In genomic region chr7:90749774-90750173, GRCh38 we compare ENCODE assay signal across 8 cellular contexts.
DNase-seq lines count a peak whose midpoint lies in the region; ATAC-seq lines count a peak whose summit lies in the region.

No MANE protein-coding gene starts in this region.

- H3K9me3 Mint-ChIP-seq in memory B cell, result peaks cover 3% of the 10 kb centered on the region
- H3K9me3 Mint-ChIP-seq in activated CD4-positive, alpha-beta T cell treated with anti-CD3 and anti-CD28 coated beads, Interleukin-2, amount 10 ng/mL, durations not matched to agents 24 days and 14 days, result no peaks in the 10 kb centered on the region
- peaks cover 0 to 3% of the 10 kb centered on the region in 2 donors for H3K9me3 Mint-ChIP-seq in stimulated activated naive CD8-positive, alpha-beta T cell treated with anti-CD3 and anti-CD28 coated beads, Interleukin-15, amount 100 ng/mL, for 72 hours

- DNase-seq in RPMI8226, result peak; percentile 45
- DNase-seq in memory B cell (ENCODE audit: low spot score in 2 of 2), result no peak
- DNase-seq in activated CD4-positive, alpha-beta T cell treated with anti-CD3 and anti-CD28 coated beads, Interleukin-2, amount 50 U/mL, for 4 hours, result no peak
- no peak for DNase-seq in COLO668 (lab: John Stamatoyannopoulos, UW; ENCODE audit: unreplicated experiment)
- no peak for DNase-seq in activated CD4-positive, alpha-beta T cell treated with anti-CD3 and anti-CD28 coated beads, Interleukin-2, amount 10 ng/mL, durations not matched to agents 24 days and 14 days
- no peak for DNase-seq in stimulated activated naive CD8-positive, alpha-beta T cell treated with anti-CD3 and anti-CD28 coated beads, Interleukin-15, amount 100 ng/mL, for 72 hours

- intact Hi-C loops in activated CD4-positive, alpha-beta T cell treated with anti-CD3 and anti-CD28 coated beads, Interleukin-2, amount 10 ng/mL, durations not matched to agents 24 days and 14 days (cut with micrococcal nuclease), result no loop called here

- H3K27ac Mint-ChIP-seq in memory B cell, result peak overlapping the region; percentile 50
- H3K27ac Mint-ChIP-seq in activated CD4-positive, alpha-beta T cell treated with anti-CD3 and anti-CD28 coated beads, Interleukin-2, amount 10 ng/mL, durations not matched to agents 24 days and 14 days, result no peak overlapping the region
- no peak overlapping the region for H3K27ac Mint-ChIP-seq in stimulated activated naive CD8-positive, alpha-beta T cell treated with anti-CD3 and anti-CD28 coated beads, Interleukin-15, amount 100 ng/mL, for 72 hours

- peaks cover 37% of the 10 kb centered on the region for H3K36me3 Mint-ChIP-seq in memory B cell
- no peaks in the 10 kb centered on the region for H3K36me3 Mint-ChIP-seq in activated CD4-positive, alpha-beta T cell treated with anti-CD3 and anti-CD28 coated beads, Interleukin-2, amount 10 ng/mL, durations not matched to agents 24 days and 14 days (ENCODE audit: low read depth)

- H3K27me3 Mint-ChIP-seq in memory B cell, result no peaks in the 10 kb centered on the region
- no peaks in the 10 kb centered on the region for H3K27me3 Mint-ChIP-seq in activated CD4-positive, alpha-beta T cell treated with anti-CD3 and anti-CD28 coated beads, Interleukin-2, amount 10 ng/mL, durations not matched to agents 24 days and 14 days
- H3K27me3 Mint-ChIP-seq in stimulated activated naive CD8-positive, alpha-beta T cell treated with anti-CD3 and anti-CD28 coated beads, Interleukin-15, amount 100 ng/mL, for 72 hours, result peaks cover 19% of the 10 kb centered on the region

- H3K4me3 Mint-ChIP-seq in memory B cell, result peak overlapping the region; percentile 5
- no peak overlapping the region for H3K4me3 Mint-ChIP-seq in activated CD4-positive, alpha-beta T cell treated with anti-CD3 and anti-CD28 coated beads, Interleukin-2, amount 10 ng/mL, durations not matched to agents 24 days and 14 days
- H3K4me3 Mint-ChIP-seq in stimulated activated naive CD8-positive, alpha-beta T cell treated with anti-CD3 and anti-CD28 coated beads, Interleukin-15, amount 100 ng/mL, for 72 hours, result no peak overlapping the region

- peaks cover 36% of the 10 kb centered on the region for H3K4me1 Mint-ChIP-seq in memory B cell
- no peaks in the 10 kb centered on the region for H3K4me1 Mint-ChIP-seq in activated CD4-positive, alpha-beta T cell treated with anti-CD3 and anti-CD28 coated beads, Interleukin-2, amount 10 ng/mL, durations not matched to agents 24 days and 14 days
- H3K4me1 Mint-ChIP-seq in stimulated activated naive CD8-positive, alpha-beta T cell treated with anti-CD3 and anti-CD28 coated beads, Interleukin-15, amount 100 ng/mL, for 72 hours, result no peaks in the 10 kb centered on the region

- peak; percentile 53 for ATAC-seq in GM18858 (IDR thresholded peaks at IDR 0.05; ENCODE audit: unreplicated experiment)
- ATAC-seq in HG02642 (IDR thresholded peaks at IDR 0.05; ENCODE audit: poor library complexity, unreplicated experiment), result peak; percentile 57
- ATAC-seq in memory B cell (ENCODE audit: low read depth), result peak; percentile 82
- no peak for ATAC-seq in stimulated activated naive CD8-positive, alpha-beta T cell treated with anti-CD3 and anti-CD28 coated beads, Interleukin-15, amount 100 ng/mL, for 72 hours
